17 cellular contexts compared by ENCODE assay signal in genomic region chr15:35753486-35753885, GRCh38.
DNase-seq lines count a peak whose midpoint lies in the region; ATAC-seq, FAIRE-seq and TF ChIP-seq lines count a peak whose summit lies in the region.
"Had no signal": no experiment of that assay in that cellular context is flagged by ENCODE, and none has a peak within 500 bp of the region (broad histone marks: within the 10 kb centered on the region; RNA-seq: fewer than 3 reads in every experiment).

No MANE protein-coding gene starts in this region.

- H3K4me3 ChIP-seq in liver (ENCODE audit: low read depth in 1 of 3, low read length in 3 of 3), result no peak overlapping the region
- H3K4me3 ChIP-seq in HepG2 (replicated peaks in 1 of 3; ENCODE audit: insufficient read depth in 1 of 3, low read depth in 2 of 3, low read length in 3 of 3), result no peak overlapping the region
- no peak overlapping the region for H3K4me3 ChIP-seq in astrocyte (ENCODE audit: insufficient read depth, low read depth, low read length)
- no peak overlapping the region for H3K4me3 ChIP-seq in left ventricle myocardium inferior
- H3K4me3 ChIP-seq: GM12878, K562, pancreas, tibial nerve had no signal

- H3K27me3 Mint-ChIP-seq in astrocyte (ENCODE audit: low read depth, unreplicated experiment), result no peaks in the 10 kb centered on the region

- H3K4me1 ChIP-seq in liver (ENCODE audit: control insufficient read depth in 4 of 4, insufficient read depth in 4 of 4, low read length in 3 of 4) (peaks cover 5 to 55% (median 43%) of the 10 kb centered on the region in 4 donors), HepG2 (ENCODE audit: insufficient read depth, low read length) (no peaks in the 10 kb centered on the region), astrocyte (ENCODE audit: insufficient read depth, low read length) (peaks cover 10% of the 10 kb centered on the region), left ventricle myocardium inferior (peaks cover 41% of the 10 kb centered on the region)
- H3K4me1 ChIP-seq: pancreas had no signal

- 54% methylated on average over 3 of the region's 3 CpGs for WGBS in liver
- WGBS in HepG2 (ENCODE audit: low lambda C conversion rate), result 11% methylated on average over 3 of the region's 3 CpGs

- H2AFZ ChIP-seq in HepG2 (ENCODE audit: low read length) (no peak overlapping the region), astrocyte (ENCODE audit: low read depth, low read length) (no peak overlapping the region)

- no peak overlapping the region for H3K9ac ChIP-seq in liver (ENCODE audit: low read depth in 1 of 2, low read length in 2 of 2)
- H3K9ac ChIP-seq in HepG2 (ENCODE audit: insufficient read depth, low read depth, low read length), result no peak overlapping the region
- peak overlapping the region; percentile 10 for H3K9ac ChIP-seq in astrocyte (ENCODE audit: low read length)

- POLR2A ChIA-PET in HepG2 (lab: Yijun Ruan, JAX), result no interaction called here

- in situ Hi-C loops in HepG2 (cut with HindIII; ENCODE audit: extremely low pct_ligation_motif_present, low pct_unique_long_range_greater_than_20kb), result no loop called here

- H3K4me3 Mint-ChIP-seq in astrocyte (ENCODE audit: unreplicated experiment), result no peak overlapping the region

- H4K20me1 ChIP-seq in HepG2 (ENCODE audit: insufficient read depth, low read length) (no peaks in the 10 kb centered on the region), astrocyte (ENCODE audit: insufficient read depth, low read length) (no peaks in the 10 kb centered on the region)

- BruUV-seq in HepG2 (replicated peaks; lab: Mats Ljungman, UMichigan), result no TSS peak

- FAIRE-seq in HepG2 (lab: Jason Lieb, UNC) (no peak), astrocyte (lab: Jason Lieb, UNC) (peak; percentile 17)
- FAIRE-seq: GM12878, K562, pancreas, RCC 7860 had no signal

- intact Hi-C loops in HepG2 (cut with micrococcal nuclease; ENCODE audit: unreplicated experiment) (loop anchor here (5.0 kb wide), 1 partner anchor 236 kb away; no protein-coding TSS in a partner anchor), left ventricle myocardium inferior (cut with micrococcal nuclease) (no loop called here)

- CTCF ChIA-PET in HepG2 (lab: Yijun Ruan, JAX; ENCODE audit: low intra/inter-chr PET ratio, low total read pairs), result no interaction called here

- no peaks in the 10 kb centered on the region for H3K9me3 Mint-ChIP-seq in astrocyte (ENCODE audit: unreplicated experiment)

- no peaks in the 10 kb centered on the region for H3K36me3 ChIP-seq in liver (ENCODE audit: control insufficient read depth in 4 of 4, insufficient read depth in 3 of 4, low read depth in 1 of 4, low read length in 3 of 4)
- no peaks in the 10 kb centered on the region for H3K36me3 ChIP-seq in HepG2 (replicated peaks in 1 of 2; ENCODE audit: control insufficient read depth in 1 of 2, insufficient read depth in 2 of 2, low read length in 2 of 2)
- H3K36me3 ChIP-seq in astrocyte (ENCODE audit: insufficient read depth, low read length), result no peaks in the 10 kb centered on the region
- H3K36me3 ChIP-seq in left ventricle myocardium inferior, result no peaks in the 10 kb centered on the region
- H3K36me3 ChIP-seq: pancreas, tibial nerve had no signal

- ATAC-seq in HepG2, result no peak
- no peak for ATAC-seq in GM19463 (IDR thresholded peaks at IDR 0.05; ENCODE audit: unreplicated experiment)
- ATAC-seq: GM12878, K562, pancreas had no signal

- peaks cover 9% of the 10 kb centered on the region for H3K4me1 Mint-ChIP-seq in astrocyte (ENCODE audit: low read depth, unreplicated experiment)

- H3K4me2 ChIP-seq in HepG2 (ENCODE audit: low read depth, low read length), result no peak overlapping the region
- peak overlapping the region; percentile 33 for H3K4me2 ChIP-seq in astrocyte (ENCODE audit: low read length)

- no peak overlapping the region for H3K27ac Mint-ChIP-seq in astrocyte (ENCODE audit: unreplicated experiment)

- no peak for DNase-seq in HepG2 (ENCODE audit: low spot score)
- DNase-seq in astrocyte (ENCODE audit: low read depth), result peak; percentile 88
- DNase-seq in left ventricle myocardium inferior, result no peak
- no peak for DNase-seq in HT-29 (ENCODE audit: low spot score)
- DNase-seq in activated T-cell treated with anti-CD3 and anti-CD28 coated beads, Interleukin-2, amount 50 U/mL, for 1 hour, result no peak
- DNase-seq in NCI-H345 treated with DMSO at 0.1 percent for 48 hours (lab: John Stamatoyannopoulos, UW; ENCODE audit: unreplicated experiment), result no peak
- DNase-seq: activated effector memory CD4-positive, alpha-beta T cell treated with anti-CD3 and anti-CD28 coated beads, Interleukin-2, amount 50 U/mL, for 16 hours; DMS153; NCI-H146; pancreas; T-helper 9 cell had no signal

- TF ChIP-seq EP300 in HepG2 (IDR thresholded peaks at IDR 0.05; ENCODE audit: low read depth in 2 of 2, low read length in 2 of 2), result no peak
- TF ChIP-seq EP300 in HepG2 (CRISPR knock-in tag; IDR thresholded peaks at IDR 0.05; ENCODE audit: borderline replicate concordance), result no peak

- H3K27me3 ChIP-seq in liver (ENCODE audit: control insufficient read depth in 4 of 4, insufficient read depth in 4 of 4, low read length in 3 of 4) (no peaks in the 10 kb centered on the region), HepG2 (ENCODE audit: control insufficient read depth in 1 of 2, insufficient read depth in 2 of 2, low read length in 2 of 2) (no peaks in the 10 kb centered on the region), astrocyte (ENCODE audit: insufficient read depth, low read length) (no peaks in the 10 kb centered on the region), left ventricle myocardium inferior (ENCODE audit: low read depth) (no peaks in the 10 kb centered on the region)
- H3K27me3 ChIP-seq: pancreas, tibial nerve had no signal

- no peak for TF ChIP-seq CTCF in liver (IDR thresholded peaks at IDR 0.05; ENCODE audit: low read depth, low read length, missing input control)
- no peak for TF ChIP-seq CTCF in HepG2 (CRISPR knock-in tag; IDR thresholded peaks at IDR 0.05)
- no peak for TF ChIP-seq CTCF in astrocyte (IDR thresholded peaks at IDR 0.05; ENCODE audit: insufficient read depth, low read depth, low read length)
- TF ChIP-seq CTCF in left ventricle myocardium inferior (IDR thresholded peaks at IDR 0.05; ENCODE audit: borderline replicate concordance), result no peak

- H3K9me3 ChIP-seq in liver (ENCODE audit: control insufficient read depth in 4 of 4, low read length in 3 of 4) (no peaks in the 10 kb centered on the region), HepG2 (ENCODE audit: low read length) (no peaks in the 10 kb centered on the region), astrocyte (ENCODE audit: insufficient read depth, low read depth, low read length) (no peaks in the 10 kb centered on the region), left ventricle myocardium inferior (replicated peaks) (no peaks in the 10 kb centered on the region)
- H3K9me3 ChIP-seq: pancreas, tibial nerve had no signal

- no peaks in the 10 kb centered on the region for H3K36me3 Mint-ChIP-seq in astrocyte (ENCODE audit: low read depth, unreplicated experiment)

- no peak for TF ChIP-seq POLR2A in HepG2 (IDR thresholded peaks at IDR 0.05; ENCODE audit: insufficient read depth in 1 of 2, low read depth in 2 of 2, low read length in 2 of 2)

- TF ChIP-seq RAD21 in liver (IDR thresholded peaks at IDR 0.05) (no peak), HepG2 (CRISPR knock-in tag; IDR thresholded peaks at IDR 0.05) (no peak)

- H3K27ac ChIP-seq in liver (ENCODE audit: low read depth in 1 of 2, low read length in 2 of 2), result no peak overlapping the region
- H3K27ac ChIP-seq in HepG2 (ENCODE audit: extremely low read length, insufficient read depth, low read length), result no peak overlapping the region
- H3K27ac ChIP-seq in astrocyte (ENCODE audit: low read depth, low read length), result peak overlapping the region; percentile 16
- peak overlapping the region; percentile 28 for H3K27ac ChIP-seq in left ventricle myocardium inferior (replicated peaks)
- H3K27ac ChIP-seq: pancreas had no signal

- no peaks in the 10 kb centered on the region for H3K79me2 ChIP-seq in HepG2 (ENCODE audit: insufficient read depth, low read length)
- H3K79me2 ChIP-seq in astrocyte (ENCODE audit: insufficient read depth, low read length), result no peaks in the 10 kb centered on the region

TF ChIP-seq in liver, 16 proteins besides CTCF, POLR2A, EP300 and RAD21:
- TF ChIP-seq YY1 (IDR thresholded peaks at IDR 0.05), result peak; percentile 22
- TF ChIP-seq HNF4G (IDR thresholded peaks at IDR 0.05), result no peak

TF ChIP-seq in HepG2, 621 proteins besides CTCF, POLR2A, EP300 and RAD21 (continues in another document):
- TF ChIP-seq IRF9 (CRISPR knock-in tag; IDR thresholded peaks at IDR 0.05; ENCODE audit: borderline replicate concordance), result no peak
- TF ChIP-seq PRPF4 (IDR thresholded peaks at IDR 0.05; ENCODE audit: low read depth, low read length, poor library complexity, severe bottlenecking), result no peak
- no peak for TF ChIP-seq NFRKB (IDR thresholded peaks at IDR 0.05)
- TF ChIP-seq ZBTB49 (CRISPR knock-in tag; IDR thresholded peaks at IDR 0.05; ENCODE audit: borderline replicate concordance), result no peak
- TF ChIP-seq ARNT2 (CRISPR knock-in tag; IDR thresholded peaks at IDR 0.05; ENCODE audit: low read depth), result no peak
- no peak for TF ChIP-seq SMARCC2 (IDR thresholded peaks at IDR 0.05)
- TF ChIP-seq GLI4 (CRISPR knock-in tag; IDR thresholded peaks at IDR 0.05; ENCODE audit: borderline replicate concordance), result no peak
- no peak for TF ChIP-seq ZNF644 (CRISPR knock-in tag; IDR thresholded peaks at IDR 0.05; ENCODE audit: low read depth)

Comparison
In these comparisons a context has a peak if more than half of its experiments do, and no peak if none do; other contexts are left out.
1. H3K27ac ChIP-seq: peak in astrocyte (single experiment) and left ventricle myocardium inferior (single experiment); none in liver (0 of 2) and HepG2 (single experiment).